Comparison of ENCODE assay signal across 12 cellular contexts in genomic region chr11:367956-368413, GRCh38. TPM values are rescaled to one million over a fixed set of nuclear protein-coding genes. Genes with fewer than 3 reads are reported as not detected.
DNase-seq lines count a peak whose midpoint lies in the region; ATAC-seq and TF ChIP-seq lines count a peak whose summit lies in the region.
"Had no signal": no experiment of that assay in that cellular context is flagged by ENCODE, and none has a peak within 500 bp of the region (broad histone marks: within the 10 kb centered on the region; RNA-seq: fewer than 3 reads in every experiment).

No MANE protein-coding gene starts in this region.

- H3K4me2 ChIP-seq in PC-3 (ENCODE audit: low read length): peak overlapping the region; percentile 87

- H3K36me3 Mint-ChIP-seq in activated T-cell treated with anti-CD3 and anti-CD28 coated beads, Interleukin-2, amount 50 U/mL, for 24 hours (ENCODE audit: low read depth): no peaks in the 10 kb centered on the region
- no peaks in the 10 kb centered on the region for H3K36me3 Mint-ChIP-seq in glutamatergic neuron (ENCODE audit: unreplicated experiment)

- peak overlapping the region; percentile 28 for H3K4me3 Mint-ChIP-seq in activated T-cell treated with anti-CD3 and anti-CD28 coated beads, Interleukin-2, amount 50 U/mL, for 24 hours
- peak overlapping the region; percentile 74 for H3K4me3 Mint-ChIP-seq in glutamatergic neuron (ENCODE audit: unreplicated experiment)

- ATAC-seq in PC-3: no peak
- no peak for ATAC-seq in HG03280 (IDR thresholded peaks at IDR 0.05; ENCODE audit: unreplicated experiment)
- no peak for ATAC-seq in GM18867 (IDR thresholded peaks at IDR 0.05; ENCODE audit: unreplicated experiment)
- ATAC-seq in aorta (ENCODE audit: low FRiP score): no peak

- WGBS in aorta, 2 donors: 26% methylated on average over 7 of the region's 7 CpGs

- no peaks in the 10 kb centered on the region for H3K9me3 ChIP-seq in PC-3 (ENCODE audit: low read length)
- no peaks in the 10 kb centered on the region for H3K9me3 ChIP-seq in aorta (ENCODE audit: control insufficient read depth, low read length)
- H3K9me3 ChIP-seq: body of pancreas had no signal

- H3K4me1 ChIP-seq in PC-3 (ENCODE audit: insufficient read depth, low read length): peaks cover 9% of the 10 kb centered on the region; the same call in 1 of the 2 replicates
- no peaks in the 10 kb centered on the region for H3K4me1 ChIP-seq in aorta (ENCODE audit: control insufficient read depth in 1 of 2, insufficient read depth in 2 of 2, low read length in 2 of 2)

- H3F3A ChIP-seq in PC-3 (ENCODE audit: low read length, unreplicated experiment): no peaks in the 10 kb centered on the region

- intact Hi-C loops in PC-3 (cut with micrococcal nuclease): loop anchor here (2.0 kb wide), 1 partner anchor 77 kb away; no protein-coding TSS in a partner anchor
- intact Hi-C loops in posterior vena cava (cut with DNase I): loop anchor here in 1 of 2 donors (10.0 kb wide), 1 partner anchor 163 kb away; the partner anchor contains the start of genes BET1L and RIC8A
- intact Hi-C loops in aorta (cut with DNase I): no loop called here

- no peak overlapping the region for H3K27ac Mint-ChIP-seq in activated T-cell treated with anti-CD3 and anti-CD28 coated beads, Interleukin-2, amount 50 U/mL, for 24 hours
- peak overlapping the region; percentile 74 for H3K27ac Mint-ChIP-seq in glutamatergic neuron (ENCODE audit: unreplicated experiment)

- H3K9ac ChIP-seq in PC-3 (ENCODE audit: low read length): no peak overlapping the region

- H3K9me2 ChIP-seq in PC-3 (replicated peaks; ENCODE audit: low read length): no peaks in the 10 kb centered on the region

- H3K36me3 ChIP-seq in PC-3 (ENCODE audit: low read depth, low read length): no peaks in the 10 kb centered on the region
- H3K36me3 ChIP-seq in aorta (ENCODE audit: control insufficient read depth in 1 of 2, insufficient read depth in 2 of 2, low read length in 1 of 2): no peaks in the 10 kb centered on the region

- BruUV-seq in PC-3 (replicated peaks; lab: Mats Ljungman, UMichigan): no TSS peak

- H3K9me3 Mint-ChIP-seq in activated T-cell treated with anti-CD3 and anti-CD28 coated beads, Interleukin-2, amount 50 U/mL, for 24 hours: no peaks in the 10 kb centered on the region
- peaks cover 23% of the 10 kb centered on the region for H3K9me3 Mint-ChIP-seq in glutamatergic neuron (ENCODE audit: unreplicated experiment)

- H2AFZ ChIP-seq in PC-3 (ENCODE audit: low read length): peak overlapping the region; percentile 73; the same call in 1 of the 2 replicates

- peaks cover 11% of the 10 kb centered on the region for H3K4me1 Mint-ChIP-seq in activated T-cell treated with anti-CD3 and anti-CD28 coated beads, Interleukin-2, amount 50 U/mL, for 24 hours (ENCODE audit: low read depth)
- peaks cover 12% of the 10 kb centered on the region for H3K4me1 Mint-ChIP-seq in glutamatergic neuron (ENCODE audit: low read depth, unreplicated experiment)

- no peak for DNase-seq in activated T-cell treated with anti-CD3 and anti-CD28 coated beads, Interleukin-2, amount 50 U/mL, for 24 hours
- DNase-seq in activated T-cell treated with anti-CD3 and anti-CD28 coated beads for 4 hours (no peak), PC-3 (no peak), glutamatergic neuron (no peak), posterior vena cava (ENCODE audit: low spot score) (peak; percentile 20), aorta (no peak)
- DNase-seq: NCI-H1048; stimulated activated CD4-positive, alpha-beta T cell treated with anti-CD3 and anti-CD28 coated beads, Interleukin-15, amount 100 ng/mL, for 24 hours; T1000 had no signal

- H3K27ac ChIP-seq in PC-3 (ENCODE audit: low read length) (no peak overlapping the region), aorta (ENCODE audit: low read depth in 1 of 2, low read length in 2 of 2) (no peak overlapping the region)
- H3K27ac ChIP-seq: body of pancreas had no signal

- no peaks in the 10 kb centered on the region for H4K20me1 ChIP-seq in PC-3 (ENCODE audit: low read length)

- peaks cover 10% of the 10 kb centered on the region for H3K79me2 ChIP-seq in PC-3 (ENCODE audit: low read length)

- H3K27me3 ChIP-seq in PC-3 (ENCODE audit: low read length): no peaks in the 10 kb centered on the region
- no peaks in the 10 kb centered on the region for H3K27me3 ChIP-seq in aorta (ENCODE audit: control insufficient read depth in 1 of 2, insufficient read depth in 2 of 2, low read length in 1 of 2)

- peaks cover 56% of the 10 kb centered on the region for H3K27me3 Mint-ChIP-seq in activated T-cell treated with anti-CD3 and anti-CD28 coated beads, Interleukin-2, amount 50 U/mL, for 24 hours
- H3K27me3 Mint-ChIP-seq in glutamatergic neuron (ENCODE audit: unreplicated experiment): peaks cover 30% of the 10 kb centered on the region

- POLR2A ChIA-PET in PC-3 (lab: Charles Lee; ENCODE audit: unreplicated experiment): interaction anchor here (0.5 kb wide), 1 partner anchor 131 kb away, joined by 4 read pairs; no protein-coding TSS in a partner anchor

- TF ChIP-seq CTCF in PC-3 (conservative IDR thresholded peaks at IDR 0.05; ENCODE audit: low read depth, low read length) (no peak), glutamatergic neuron (IDR thresholded peaks at IDR 0.05; ENCODE audit: partially characterized antibody, unreplicated experiment) (no peak)

- CTCF ChIA-PET in PC-3 (lab: Charles Lee): interaction anchor here (1.3 kb wide), 1 partner anchor 26 kb away, joined by 4 read pairs; the partner anchor contains the start of gene PKP3

- H3K4me3 ChIP-seq in PC-3 (ENCODE audit: low read length) (peak overlapping the region; percentile 60; the same call in 1 of the 2 replicates), aorta (ENCODE audit: low read length in 2 of 2) (no peak overlapping the region)
- H3K4me3 ChIP-seq: body of pancreas had no signal

RNA-seq across cellular contexts. Expression of gene B4GALNT4, which starts 1.3 kb away (rescaled TPM):
- total RNA-seq in PC-3 (2014; rRNA removed): 52.9 and 87.9 TPM in 2 replicates
- total RNA-seq in glutamatergic neuron (ENCODE audit: unreplicated experiment): 418 TPM
- total RNA-seq in posterior vena cava: 1 to 10 TPM in 1 of 2 donors, under 1 TPM in 1; 0.52 to 1.8 TPM
- 1 to 10 TPM in 1 of 2 donors, under 1 TPM in 1; 0.58 to 3.2 TPM for total RNA-seq in aorta
- 1 to 10 TPM in 1 of 2 donors, under 1 TPM in 1; 0.38 to 4.6 TPM for polyA plus RNA-seq in aorta

RNA-seq across cellular contexts. Expression of gene PKP3, which starts 26.0 kb away (rescaled TPM):
- total RNA-seq in PC-3 (2014; rRNA removed) (218 and 222 TPM in 2 replicates), glutamatergic neuron (ENCODE audit: unreplicated experiment) (not detected), posterior vena cava (under 1 TPM in 1 of 2 donors, not detected in 1; 0.10 TPM), aorta (under 1 TPM in 1 of 2 donors, not detected in 1; 0.42 TPM)
- 10 to 100 TPM in 1 of 2 donors, under 1 TPM in 1; 0.05 to 10.9 TPM for polyA plus RNA-seq in aorta

RNA-seq across cellular contexts. Expression of gene SIGIRR, which starts 46.8 kb away (rescaled TPM):
- total RNA-seq in PC-3 (2014; rRNA removed): 85.4 and 112 TPM in 2 replicates
- 26.5 TPM for total RNA-seq in glutamatergic neuron (ENCODE audit: unreplicated experiment)
- total RNA-seq in posterior vena cava: 10 to 100 TPM; 30.7 to 45.2 TPM
- total RNA-seq in aorta: 10 to 100 TPM; 19.8 to 47.8 TPM
- 10 to 100 TPM; 27.8 to 52.7 TPM for polyA plus RNA-seq in aorta

RNA-seq across cellular contexts. Expression of gene IFITM3, which starts 47.3 kb away (rescaled TPM):
- 91.6 and 97.6 TPM in 2 replicates for total RNA-seq in PC-3 (2014; rRNA removed)
- total RNA-seq in glutamatergic neuron (ENCODE audit: unreplicated experiment): 0.93 TPM
- 1,000 to 10,000 TPM; 1,080 to 1,276 TPM for total RNA-seq in posterior vena cava
- 1,000 to 10,000 TPM; 1,112 to 1,381 TPM for total RNA-seq in aorta
- polyA plus RNA-seq in aorta: 1,000 to 10,000 TPM in 1 of 2 donors, 100 to 1,000 TPM in 1; 856 to 2,374 TPM

RNA-seq across cellular contexts. Expression of gene IFITM1, which starts 54.1 kb away (rescaled TPM):
- total RNA-seq in PC-3 (2014; rRNA removed): 2.0 and 2.2 TPM in 2 replicates
- total RNA-seq in glutamatergic neuron (ENCODE audit: unreplicated experiment): 2.6 TPM
- 100 to 1,000 TPM; 205 to 275 TPM for total RNA-seq in posterior vena cava
- 100 to 1,000 TPM; 278 to 311 TPM for total RNA-seq in aorta
- 10 to 100 TPM; 46.7 to 88.3 TPM for polyA plus RNA-seq in aorta

Comparison
In these comparisons a context has a peak if more than half of its experiments do, and no peak if none do; other contexts are left out.
1. RNA of gene B4GALNT4, which starts 1.3 kb away (total RNA-seq): 418 TPM in glutamatergic neuron (single experiment) and 52.9 to 87.9 TPM in PC-3; 0.58 to 3.2 TPM in aorta and 0.52 to 1.8 TPM in posterior vena cava; every median in the first group is over 10 times any median in the second.
2. RNA of gene PKP3, which starts 26.0 kb away (total RNA-seq): 218 to 222 TPM in PC-3; 0.42 TPM in aorta, 0.10 TPM in posterior vena cava and not detected in glutamatergic neuron (single experiment); every median in the first group is over 100 times any median in the second.